1 cellular context compared by ENCODE assay signal in the genomic region with DNA sequence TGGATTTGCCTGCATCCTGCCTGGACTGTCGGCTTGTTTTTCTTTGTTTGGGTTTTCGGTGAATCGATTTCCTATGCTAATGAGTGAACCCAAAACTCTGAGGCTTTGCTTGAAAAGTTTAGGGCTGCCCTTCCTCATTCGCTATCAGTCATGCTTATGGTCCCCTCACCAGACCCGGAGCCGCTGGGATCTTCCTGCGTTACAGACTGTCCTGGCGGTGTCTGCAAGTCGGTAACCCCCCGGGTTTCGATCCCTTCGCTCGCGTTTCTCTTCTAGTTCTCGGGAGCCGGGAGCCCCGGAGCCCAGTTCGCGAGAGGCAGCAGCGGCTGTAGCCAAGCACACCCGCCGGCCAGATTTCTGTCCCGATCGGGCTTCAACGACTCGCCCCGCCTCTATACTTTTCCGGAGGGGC.
TF ChIP-seq lines count a peak whose summit lies in the region.

No MANE protein-coding gene starts in this region.

TF ChIP-seq in liver, 16 proteins besides CTCF, POLR2A, EP300 and RAD21 (continued from another document):
- TF ChIP-seq YY1 (IDR thresholded peaks at IDR 0.05): no peak
- TF ChIP-seq FOXA2 (IDR thresholded peaks at IDR 0.05): no peak
- TF ChIP-seq HNF4A (conservative IDR thresholded peaks at IDR 0.05): no peak
- no peak for TF ChIP-seq TAF1 (conservative IDR thresholded peaks at IDR 0.05)
- TF ChIP-seq, protein P1, sequence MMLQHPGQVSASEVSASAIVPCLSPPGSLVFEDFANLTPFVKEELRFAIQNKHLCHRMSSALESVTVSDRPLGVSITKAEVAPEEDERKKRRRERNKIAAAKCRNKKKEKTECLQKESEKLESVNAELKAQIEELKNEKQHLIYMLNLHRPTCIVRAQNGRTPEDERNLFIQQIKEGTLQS (IDR thresholded peaks at IDR 0.05): no peak
- TF ChIP-seq, protein P2, sequence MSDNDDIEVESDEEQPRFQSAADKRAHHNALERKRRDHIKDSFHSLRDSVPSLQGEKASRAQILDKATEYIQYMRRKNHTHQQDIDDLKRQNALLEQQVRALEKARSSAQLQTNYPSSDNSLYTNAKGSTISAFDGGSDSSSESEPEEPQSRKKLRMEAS (IDR thresholded peaks at IDR 0.05): no peak
- TF ChIP-seq EGR1 (IDR thresholded peaks at IDR 0.05; ENCODE audit: low read depth in 2 of 2): no peak
- no peak for TF ChIP-seq SP1 (IDR thresholded peaks at IDR 0.05)
- TF ChIP-seq JUND (IDR thresholded peaks at IDR 0.05): no peak
- TF ChIP-seq, protein P3, sequence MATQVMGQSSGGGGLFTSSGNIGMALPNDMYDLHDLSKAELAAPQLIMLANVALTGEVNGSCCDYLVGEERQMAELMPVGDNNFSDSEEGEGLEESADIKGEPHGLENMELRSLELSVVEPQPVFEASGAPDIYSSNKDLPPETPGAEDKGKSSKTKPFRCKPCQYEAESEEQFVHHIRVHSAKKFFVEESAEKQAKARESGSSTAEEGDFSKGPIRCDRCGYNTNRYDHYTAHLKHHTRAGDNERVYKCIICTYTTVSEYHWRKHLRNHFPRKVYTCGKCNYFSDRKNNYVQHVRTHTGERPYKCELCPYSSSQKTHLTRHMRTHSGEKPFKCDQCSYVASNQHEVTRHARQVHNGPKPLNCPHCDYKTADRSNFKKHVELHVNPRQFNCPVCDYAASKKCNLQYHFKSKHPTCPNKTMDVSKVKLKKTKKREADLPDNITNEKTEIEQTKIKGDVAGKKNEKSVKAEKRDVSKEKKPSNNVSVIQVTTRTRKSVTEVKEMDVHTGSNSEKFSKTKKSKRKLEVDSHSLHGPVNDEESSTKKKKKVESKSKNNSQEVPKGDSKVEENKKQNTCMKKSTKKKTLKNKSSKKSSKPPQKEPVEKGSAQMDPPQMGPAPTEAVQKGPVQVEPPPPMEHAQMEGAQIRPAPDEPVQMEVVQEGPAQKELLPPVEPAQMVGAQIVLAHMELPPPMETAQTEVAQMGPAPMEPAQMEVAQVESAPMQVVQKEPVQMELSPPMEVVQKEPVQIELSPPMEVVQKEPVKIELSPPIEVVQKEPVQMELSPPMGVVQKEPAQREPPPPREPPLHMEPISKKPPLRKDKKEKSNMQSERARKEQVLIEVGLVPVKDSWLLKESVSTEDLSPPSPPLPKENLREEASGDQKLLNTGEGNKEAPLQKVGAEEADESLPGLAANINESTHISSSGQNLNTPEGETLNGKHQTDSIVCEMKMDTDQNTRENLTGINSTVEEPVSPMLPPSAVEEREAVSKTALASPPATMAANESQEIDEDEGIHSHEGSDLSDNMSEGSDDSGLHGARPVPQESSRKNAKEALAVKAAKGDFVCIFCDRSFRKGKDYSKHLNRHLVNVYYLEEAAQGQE (IDR thresholded peaks at IDR 0.05): no peak
- TF ChIP-seq, protein P4, sequence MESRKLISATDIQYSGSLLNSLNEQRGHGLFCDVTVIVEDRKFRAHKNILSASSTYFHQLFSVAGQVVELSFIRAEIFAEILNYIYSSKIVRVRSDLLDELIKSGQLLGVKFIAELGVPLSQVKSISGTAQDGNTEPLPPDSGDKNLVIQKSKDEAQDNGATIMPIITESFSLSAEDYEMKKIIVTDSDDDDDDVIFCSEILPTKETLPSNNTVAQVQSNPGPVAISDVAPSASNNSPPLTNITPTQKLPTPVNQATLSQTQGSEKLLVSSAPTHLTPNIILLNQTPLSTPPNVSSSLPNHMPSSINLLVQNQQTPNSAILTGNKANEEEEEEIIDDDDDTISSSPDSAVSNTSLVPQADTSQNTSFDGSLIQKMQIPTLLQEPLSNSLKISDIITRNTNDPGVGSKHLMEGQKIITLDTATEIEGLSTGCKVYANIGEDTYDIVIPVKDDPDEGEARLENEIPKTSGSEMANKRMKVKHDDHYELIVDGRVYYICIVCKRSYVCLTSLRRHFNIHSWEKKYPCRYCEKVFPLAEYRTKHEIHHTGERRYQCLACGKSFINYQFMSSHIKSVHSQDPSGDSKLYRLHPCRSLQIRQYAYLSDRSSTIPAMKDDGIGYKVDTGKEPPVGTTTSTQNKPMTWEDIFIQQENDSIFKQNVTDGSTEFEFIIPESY (IDR thresholded peaks at IDR 0.05): no peak
